Comparison of ENCODE assay signal across 28 cellular contexts in the genomic region with DNA sequence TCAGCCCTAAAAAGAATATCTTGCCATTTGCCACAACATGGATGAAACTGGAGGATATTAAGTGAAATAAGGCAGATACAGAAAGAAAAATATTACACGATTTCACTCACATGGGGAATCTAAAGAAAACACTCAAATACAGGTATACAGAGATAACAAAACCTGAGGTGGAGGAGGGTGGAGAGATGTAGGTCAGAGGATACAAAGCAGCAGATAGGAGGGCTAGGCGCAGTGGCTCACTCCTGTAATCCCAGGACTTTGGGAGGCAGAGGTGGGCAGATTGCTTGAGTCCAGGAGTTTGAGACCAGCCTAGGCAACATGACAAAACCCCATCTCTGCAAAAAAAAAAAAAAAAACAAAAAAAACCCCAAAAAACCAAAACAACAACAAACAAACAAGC. TPM values are rescaled to one million over a fixed set of nuclear protein-coding genes. Genes with fewer than 3 reads are reported as not detected.
"Had no signal": no experiment of that assay in that cellular context is flagged by ENCODE, and none has a peak within 500 bp of the region (broad histone marks: within the 10 kb centered on the region; RNA-seq: fewer than 3 reads in every experiment).

No MANE protein-coding gene starts in this region.

- H3K4me3 ChIP-seq: colonic mucosa, coronary artery, dorsolateral prefrontal cortex, esophagus muscularis mucosa, esophagus squamous epithelium, gastrocnemius medialis, gastroesophageal sphincter, heart left ventricle, heart right ventricle had no signal

- DNase-seq: colonic mucosa; cortex of kidney; dermis blood vessel endothelial cell; dorsolateral prefrontal cortex; effector CD4-positive, alpha-beta T cell; effector CD8-positive, alpha-beta T cell; effector memory CD4-positive, alpha-beta T cell; effector memory CD8-positive, alpha-beta T cell; endodermal cell; esophagus squamous epithelium; foreskin fibroblast; foreskin keratinocyte; foreskin melanocyte; gastrocnemius medialis; glutamatergic neuron; head of caudate nucleus; heart left ventricle; heart right ventricle had no signal

- ATAC-seq: effector memory CD8-positive, alpha-beta T cell; esophagus mucosa; foreskin keratinocyte; gastrocnemius medialis; gastroesophageal sphincter; heart left ventricle; heart right ventricle had no signal

- H3K4me1 ChIP-seq: colonic mucosa, esophagus muscularis mucosa, foreskin keratinocyte, gastrocnemius medialis, gastroesophageal sphincter, heart left ventricle, heart right ventricle had no signal

- H3K27ac ChIP-seq: colonic mucosa, coronary artery, epithelial cell of prostate, esophagus muscularis mucosa, esophagus squamous epithelium, foreskin keratinocyte, gastrocnemius medialis, gastroesophageal sphincter, heart left ventricle, heart right ventricle had no signal

- H3K27me3 ChIP-seq: colonic mucosa, dorsolateral prefrontal cortex, esophagus squamous epithelium, gastrocnemius medialis had no signal

- H3K36me3 ChIP-seq: colonic mucosa, esophagus muscularis mucosa, esophagus squamous epithelium, gastrocnemius medialis, gastroesophageal sphincter, heart left ventricle, heart right ventricle had no signal

- H3K9me3 ChIP-seq: colonic mucosa, esophagus muscularis mucosa, esophagus squamous epithelium, gastrocnemius medialis, gastroesophageal sphincter, heart left ventricle, heart right ventricle had no signal

- FAIRE-seq: colon, endometrium, endothelial cell of umbilical vein, frontal cortex had no signal

RNA-seq across cellular contexts. Expression of gene TF, which starts 36.3 kb away (rescaled TPM):
- total RNA-seq: fibroblast of villous mesenchyme had no signal
